Comparison of ENCODE assay signal across 10 cellular contexts in genomic region chr5:158976035-158976434, GRCh38.
A peak's percentile ranks its signal among the peaks of the same experiment; 100 is the strongest.
DNase-seq lines count a peak whose midpoint lies in the region; ATAC-seq and TF ChIP-seq lines count a peak whose summit lies in the region.
"Had no signal": no experiment of that assay in that cellular context is flagged by ENCODE, and none has a peak within 500 bp of the region (broad histone marks: within the 10 kb centered on the region; RNA-seq: fewer than 3 reads in every experiment).

No MANE protein-coding gene starts in this region.

- peaks cover 0 to 1% (median 0%) of the 10 kb centered on the region in 5 donors for H3K36me3 ChIP-seq in subcutaneous abdominal adipose tissue (ENCODE audit: control insufficient read depth in 5 of 5, insufficient read depth in 5 of 5, low read length in 5 of 5)
- no peaks in the 10 kb centered on the region for H3K36me3 ChIP-seq in WERI-Rb-1
- H3K36me3 ChIP-seq: SJCRH30 had no signal

- H3K4me1 ChIP-seq in subcutaneous abdominal adipose tissue (ENCODE audit: control insufficient read depth in 5 of 5, insufficient read depth in 5 of 5, low read length in 5 of 5) = peaks cover 0 to 53% (median 45%) of the 10 kb centered on the region in 5 donors

- H3K27me3 ChIP-seq in subcutaneous abdominal adipose tissue (ENCODE audit: control insufficient read depth in 5 of 5, insufficient read depth in 4 of 5, low read length in 5 of 5) (no peaks in the 10 kb centered on the region), WERI-Rb-1 (ENCODE audit: insufficient read depth, low read depth, severe bottlenecking) (no peaks in the 10 kb centered on the region)
- H3K27me3 ChIP-seq: SJCRH30 had no signal

- H3K27me3 Mint-ChIP-seq in CD14-positive monocyte (ENCODE audit: low read depth in 3 of 3) = peaks cover 2 to 11% (median 8%) of the 10 kb centered on the region in 3 donors

- no peak overlapping the region for H3K4me3 Mint-ChIP-seq in CD14-positive monocyte

- TF ChIP-seq CTCF in CD14-positive monocyte (IDR thresholded peaks at IDR 0.05) = no peak
- TF ChIP-seq CTCF in WERI-Rb-1 (IDR thresholded peaks at IDR 0.05; ENCODE audit: low read depth, low read length) = no peak

- H3K9me3 Mint-ChIP-seq in CD14-positive monocyte = no peaks in the 10 kb centered on the region

- intact Hi-C loops in CD14-positive monocyte (cut with micrococcal nuclease) = no loop called here

- H3K27ac Mint-ChIP-seq in CD14-positive monocyte = no peak overlapping the region

- no peaks in the 10 kb centered on the region for H3K9me3 ChIP-seq in subcutaneous abdominal adipose tissue (ENCODE audit: control insufficient read depth in 5 of 5, low read length in 5 of 5)
- H3K9me3 ChIP-seq in WERI-Rb-1 (ENCODE audit: severe bottlenecking) = no peaks in the 10 kb centered on the region
- H3K9me3 ChIP-seq: SJCRH30 had no signal

- ATAC-seq in HG03442 (IDR thresholded peaks at IDR 0.05; ENCODE audit: unreplicated experiment) = no peak

- H3K9ac ChIP-seq in subcutaneous abdominal adipose tissue (ENCODE audit: low read length in 5 of 5) = peak overlapping the region in 1 of 5 donors; percentile 66

- H3K4me1 Mint-ChIP-seq in CD14-positive monocyte = peaks cover 8% of the 10 kb centered on the region

- no peaks in the 10 kb centered on the region for H3K36me3 Mint-ChIP-seq in CD14-positive monocyte

- H3K27ac ChIP-seq in subcutaneous abdominal adipose tissue (ENCODE audit: low read depth, low read length) (peak overlapping the region; percentile 87), WERI-Rb-1 (no peak overlapping the region)
- H3K27ac ChIP-seq: SJCRH30, skin epidermis had no signal

- H3K4me3 ChIP-seq in subcutaneous abdominal adipose tissue (ENCODE audit: low read depth in 1 of 5, low read length in 5 of 5) (no peak overlapping the region), WERI-Rb-1 (ENCODE audit: low read depth, low read length) (no peak overlapping the region)
- H3K4me3 ChIP-seq: SJCRH30, skin epidermis had no signal

- DNase-seq in NCI-H2107 treated with DMSO at 0.1 percent for 48 hours (lab: John Stamatoyannopoulos, UW; ENCODE audit: unreplicated experiment) (peak; percentile 52), NCI-H2107 (lab: John Stamatoyannopoulos, UW) (no peak), RPMI7951 (ENCODE audit: low read depth) (peak; percentile 82), fibroblast of the conjunctiva (ENCODE audit: low read depth) (peak; percentile 74), CD14-positive monocyte (ENCODE audit: low spot score) (no peak), WERI-Rb-1 (no peak)
- DNase-seq: SJCRH30 had no signal

Comparison
In these comparisons a context has a peak if more than half of its experiments do, and no peak if none do; other contexts are left out.
1. DNase-seq: peak in NCI-H2107 treated with DMSO at 0.1 percent for 48 hours (single experiment), RPMI7951 (single experiment) and fibroblast of the conjunctiva (single experiment); none in NCI-H2107 (single experiment), CD14-positive monocyte (single experiment) and WERI-Rb-1 (single experiment).